8 cellular contexts compared by ENCODE assay signal in the genomic region with DNA sequence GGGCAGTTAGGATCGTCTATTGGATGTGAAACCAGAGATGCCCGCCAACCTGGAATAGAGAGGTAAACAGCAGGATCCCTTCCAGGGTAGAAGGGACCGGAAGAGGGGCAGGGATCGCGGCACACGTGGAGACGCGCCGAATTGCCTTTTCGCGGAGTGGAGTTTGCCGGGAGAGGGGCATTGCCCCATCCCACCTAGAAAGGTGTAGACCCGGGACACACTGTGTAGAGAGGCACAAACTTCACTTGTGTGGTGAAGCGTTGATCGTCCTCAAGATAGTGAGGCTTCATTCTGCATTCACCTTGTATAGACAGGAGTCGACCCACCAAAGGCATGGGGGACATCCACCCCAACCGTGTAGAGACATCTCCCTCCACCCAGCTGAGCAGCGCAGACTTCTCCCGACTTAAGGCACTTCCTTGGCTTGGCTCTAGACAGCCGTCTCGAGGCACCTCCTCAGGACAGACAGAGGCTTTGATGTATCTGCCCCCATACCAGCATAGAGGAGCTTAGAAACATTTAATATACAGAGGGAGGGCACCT. TPM values are rescaled to one million over a fixed set of nuclear protein-coding genes. Genes with fewer than 3 reads are reported as not detected.
A peak's percentile ranks its signal among the peaks of the same experiment; 100 is the strongest.
DNase-seq lines count a peak whose midpoint lies in the region; ATAC-seq and TF ChIP-seq lines count a peak whose summit lies in the region.

No MANE protein-coding gene starts in this region.

- H3K36me3 ChIP-seq in heart right ventricle, result peaks cover 0 to 19% (median 0%) of the 10 kb centered on the region in 9 donors

- 1% methylated on average over 21 of the region's 21 CpGs for WGBS in heart right ventricle, 2 donors

- H3K4me1 ChIP-seq in heart right ventricle, result peaks cover 0 to 25% (median 7%) of the 10 kb centered on the region in 9 donors

- H3K27ac ChIP-seq in heart right ventricle, result peak overlapping the region; percentile 55 to 93 (median 90)

- peaks cover 0 to 6% (median 0%) of the 10 kb centered on the region in 11 donors for H3K9me3 ChIP-seq in heart right ventricle

- no peaks in the 10 kb centered on the region for H3K27me3 Mint-ChIP-seq in activated CD8-positive, alpha-beta T cell treated with anti-CD3 and anti-CD28 coated beads, Interleukin-2, amount 10 ng/mL, durations not matched to agents 7 days and 5 days (ENCODE audit: low read depth)

- peak; percentile 6 for DNase-seq in stimulated activated CD8-positive, alpha-beta memory T cell treated with anti-CD3 and anti-CD28 coated beads, Interleukin-12 subunit alpha, Interleukin-12 subunit beta, amount 100 ng/mL, for 4 hours (ENCODE audit: low read depth)
- DNase-seq in stimulated activated CD8-positive, alpha-beta memory T cell treated with anti-CD3 and anti-CD28 coated beads, Interleukin-4, amount 100 ng/mL, for 48 hours, result no peak
- peak; percentile 28 for DNase-seq in activated CD8-positive, alpha-beta T cell treated with anti-CD3 and anti-CD28 coated beads, Interleukin-2, amount 10 ng/mL, durations not matched to agents 7 days and 5 days
- DNase-seq in heart right ventricle (no peak), skeletal muscle cell (ENCODE audit: low read depth) (no peak), HCEC 1CT (no peak), NCI-H2081 (lab: John Stamatoyannopoulos, UW) (no peak)

- CTCF ChIA-PET in activated CD8-positive, alpha-beta T cell treated with anti-CD3 and anti-CD28 coated beads, Interleukin-2, amount 10 ng/mL, durations not matched to agents 7 days and 5 days (lab: Charles Lee), result no interaction called here

- peaks cover 33% of the 10 kb centered on the region for H3K4me1 Mint-ChIP-seq in activated CD8-positive, alpha-beta T cell treated with anti-CD3 and anti-CD28 coated beads, Interleukin-2, amount 10 ng/mL, durations not matched to agents 7 days and 5 days (ENCODE audit: low read depth)

- H3K4me3 Mint-ChIP-seq in activated CD8-positive, alpha-beta T cell treated with anti-CD3 and anti-CD28 coated beads, Interleukin-2, amount 10 ng/mL, durations not matched to agents 7 days and 5 days, result peak overlapping the region; percentile 95

- H3K9me3 Mint-ChIP-seq in activated CD8-positive, alpha-beta T cell treated with anti-CD3 and anti-CD28 coated beads, Interleukin-2, amount 10 ng/mL, durations not matched to agents 7 days and 5 days (ENCODE audit: insufficient read depth), result peaks cover 6% of the 10 kb centered on the region

- peak overlapping the region; percentile 98 for H3K27ac Mint-ChIP-seq in activated CD8-positive, alpha-beta T cell treated with anti-CD3 and anti-CD28 coated beads, Interleukin-2, amount 10 ng/mL, durations not matched to agents 7 days and 5 days

- H3K4me3 ChIP-seq in heart right ventricle, result peak overlapping the region; percentile 47 to 79 (median 70)
- H3K4me3 ChIP-seq in skeletal muscle cell (ENCODE audit: low read depth, low read length), result peak overlapping the region; percentile 78

- intact Hi-C loops in heart right ventricle (cut with DNase I), result loop anchor here in 2 of 10 donors (5.0 to 10.0 kb wide), 3 partner anchors 48 to 488 kb away; partner anchors contain the start of gene PHF8 (in 1 of the 2)

- H3K36me3 Mint-ChIP-seq in activated CD8-positive, alpha-beta T cell treated with anti-CD3 and anti-CD28 coated beads, Interleukin-2, amount 10 ng/mL, durations not matched to agents 7 days and 5 days (ENCODE audit: low read depth), result peaks cover 45% of the 10 kb centered on the region

- no peak for TF ChIP-seq CTCF in heart right ventricle (IDR thresholded peaks at IDR 0.05)

- peak; percentile 22 for ATAC-seq in HG03139 (IDR thresholded peaks at IDR 0.05; ENCODE audit: unreplicated experiment)
- ATAC-seq in activated CD8-positive, alpha-beta T cell treated with anti-CD3 and anti-CD28 coated beads, Interleukin-2, amount 10 ng/mL, durations not matched to agents 7 days and 5 days, result peak; percentile 51
- peak; percentile 18 to 57 (median 46) for ATAC-seq in heart right ventricle

- POLR2A ChIA-PET in activated CD8-positive, alpha-beta T cell treated with anti-CD3 and anti-CD28 coated beads, Interleukin-2, amount 10 ng/mL, durations not matched to agents 7 days and 5 days (lab: Charles Lee), result interaction anchor here (0.7 to 3.0 kb wide), 4 partner anchors 90 to 470 kb away, joined by 3 to 19 read pairs (median 4); partner anchors contain the start of genes APEX2, FAM120C and TSR2

- no peaks in the 10 kb centered on the region for H3K27me3 ChIP-seq in heart right ventricle

RNA-seq across cellular contexts. Expression of gene GNL3L, which starts 0.4 kb away (rescaled TPM):
- total RNA-seq in activated CD8-positive, alpha-beta T cell treated with anti-CD3 and anti-CD28 coated beads, Interleukin-2, amount 10 ng/mL, durations not matched to agents 7 days and 5 days, result 10 to 100 TPM; 55.2 to 57.7 TPM
- 10 to 100 TPM; 22.8 to 47.2 (median 33.2) TPM for total RNA-seq in heart right ventricle
- polyA plus RNA-seq in heart right ventricle, result 10 to 100 TPM in 1 of 2 donors, 1 to 10 TPM in 1; 3.9 to 10.7 TPM

RNA-seq across cellular contexts. Expression of gene FGD1, which starts 34.4 kb away (rescaled TPM):
- total RNA-seq in activated CD8-positive, alpha-beta T cell treated with anti-CD3 and anti-CD28 coated beads, Interleukin-2, amount 10 ng/mL, durations not matched to agents 7 days and 5 days, result not detected
- total RNA-seq in heart right ventricle, result 1 to 10 TPM; 4.4 to 6.6 (median 5.3) TPM
- 1 to 10 TPM; 2.8 to 4.3 TPM for polyA plus RNA-seq in heart right ventricle

Comparison
In these comparisons a context has a peak if more than half of its experiments do, and no peak if none do; other contexts are left out.
1. DNase-seq: peak in stimulated activated CD8-positive, alpha-beta memory T cell treated with anti-CD3 and anti-CD28 coated beads, Interleukin-12 subunit alpha, Interleukin-12 subunit beta, amount 100 ng/mL, for 4 hours (single experiment) and activated CD8-positive, alpha-beta T cell treated with anti-CD3 and anti-CD28 coated beads, Interleukin-2, amount 10 ng/mL, durations not matched to agents 7 days and 5 days (single experiment); none in stimulated activated CD8-positive, alpha-beta memory T cell treated with anti-CD3 and anti-CD28 coated beads, Interleukin-4, amount 100 ng/mL, for 48 hours (single experiment), heart right ventricle (0 of 2), skeletal muscle cell (single experiment), HCEC 1CT (single experiment) and NCI-H2081 (0 of 2).
2. RNA of gene FGD1, which starts 34.4 kb away (total RNA-seq): 4.4 to 6.6 TPM in heart right ventricle; not detected in activated CD8-positive, alpha-beta T cell treated with anti-CD3 and anti-CD28 coated beads, Interleukin-2, amount 10 ng/mL, durations not matched to agents 7 days and 5 days; every median in the first group is over 4 times any median in the second.
3. Peak in every context shown above with its lines, with median percentiles within 50 percentile points of each other: ATAC-seq.